8 cellular contexts compared by ENCODE assay signal in the genomic region with DNA sequence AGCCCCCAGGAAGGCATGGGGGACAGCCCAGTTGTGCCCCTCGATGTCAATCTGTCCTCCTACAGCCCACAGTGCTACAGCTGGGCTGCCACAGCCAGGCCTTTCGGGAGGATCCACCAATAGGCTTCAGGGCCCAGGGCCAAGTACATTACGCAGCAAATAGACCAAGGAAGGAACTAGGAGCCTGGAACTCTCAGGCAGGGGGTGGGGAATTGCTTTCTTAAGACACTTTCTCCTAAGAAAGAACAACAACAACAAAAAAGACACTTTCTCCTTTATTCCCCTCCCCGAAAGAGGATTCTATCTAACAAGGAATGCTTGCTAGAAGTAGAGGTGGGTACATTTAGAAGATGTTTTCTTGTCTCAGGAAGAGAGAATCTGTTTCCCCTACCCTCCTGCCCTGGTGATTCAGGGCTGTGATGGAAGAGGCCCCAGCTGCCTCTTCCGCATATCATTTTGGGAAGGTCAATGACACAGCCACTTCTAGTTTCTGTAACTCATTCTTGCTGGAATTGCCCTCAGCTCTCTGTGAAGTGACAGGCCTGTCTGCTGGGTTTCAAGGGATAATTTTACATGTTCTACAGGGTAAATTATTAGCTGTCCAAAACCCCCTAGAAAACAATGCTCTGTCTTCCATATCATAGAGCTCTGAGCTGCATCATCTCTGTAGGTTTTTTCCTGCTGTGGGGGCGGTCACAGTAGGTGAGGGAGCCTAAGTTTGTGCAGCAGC. TPM values are rescaled to one million over a fixed set of nuclear protein-coding genes. Genes with fewer than 3 reads are reported as not detected.
DNase-seq lines count a peak whose midpoint lies in the region; ATAC-seq and TF ChIP-seq lines count a peak whose summit lies in the region.

No MANE protein-coding gene starts in this region.

- no peaks in the 10 kb centered on the region for H3K9me3 Mint-ChIP-seq in activated CD4-positive, alpha-beta memory T cell treated with anti-CD3 and anti-CD28 coated beads for 36 hours

- DNase-seq in NCI-H82 (lab: John Stamatoyannopoulos, UW) (peak; percentile 27), NCI-H82 treated with DMSO at 0.1 percent for 48 hours (lab: John Stamatoyannopoulos, UW; ENCODE audit: unreplicated experiment) (no peak), head of caudate nucleus (peak in 38 of 42 donors; percentile 57 to 89 (median 76)), prostate gland (ENCODE audit: low spot score) (no peak), COLO668 (lab: John Stamatoyannopoulos, UW; ENCODE audit: unreplicated experiment) (no peak)
- peak; percentile 70 for DNase-seq in activated CD4-positive, alpha-beta memory T cell treated with anti-CD3 and anti-CD28 coated beads for 36 hours

- peak overlapping the region; percentile 95 for H3K27ac Mint-ChIP-seq in activated CD4-positive, alpha-beta memory T cell treated with anti-CD3 and anti-CD28 coated beads for 36 hours

- H3K9ac ChIP-seq in HUES48 (ENCODE audit: low read depth, low read length), result no peak overlapping the region

- TF ChIP-seq POLR2A in prostate gland (IDR thresholded peaks at IDR 0.05), result no peak

- ATAC-seq in HG03025 (IDR thresholded peaks at IDR 0.05; ENCODE audit: low FRiP score, unreplicated experiment), result no peak

- H3K27me3 ChIP-seq in HUES48 (ENCODE audit: control insufficient read depth, insufficient read depth, low read length) (no peaks in the 10 kb centered on the region), prostate gland (replicated peaks; ENCODE audit: insufficient read depth) (no peaks in the 10 kb centered on the region)

- peak overlapping the region; percentile 68 for H3K4me3 Mint-ChIP-seq in activated CD4-positive, alpha-beta memory T cell treated with anti-CD3 and anti-CD28 coated beads for 36 hours

- H3K4me3 ChIP-seq in HUES48 (ENCODE audit: low read depth, low read length) (no peak overlapping the region), prostate gland (no peak overlapping the region)

- peak in 2 of 4 experiments; percentile 6 to 8 for TF ChIP-seq CTCF in prostate gland (IDR thresholded peaks at IDR 0.05)

- H3K36me3 ChIP-seq in HUES48 (ENCODE audit: control insufficient read depth, insufficient read depth, low read length) (no peaks in the 10 kb centered on the region), prostate gland (no peaks in the 10 kb centered on the region)

- intact Hi-C loops in activated CD4-positive, alpha-beta memory T cell treated with anti-CD3 and anti-CD28 coated beads for 36 hours (cut with micrococcal nuclease), result no loop called here
- intact Hi-C loops in head of caudate nucleus (cut with DNase I) (no loop called here), prostate gland (cut with DNase I) (loop anchor here (2.0 kb wide), 1 partner anchor 16 kb away; no protein-coding TSS in a partner anchor)

- POLR2A ChIA-PET in activated CD4-positive, alpha-beta memory T cell treated with anti-CD3 and anti-CD28 coated beads for 36 hours (lab: Charles Lee), result interaction anchor here (1.1 to 26.8 kb wide), 6 partner anchors 11 to 110 kb away, joined by 3 to 4089 read pairs (median 239); partner anchors contain the start of genes MALAT1 and NEAT1

- H3K4me1 ChIP-seq in HUES48 (ENCODE audit: control insufficient read depth, insufficient read depth, low read length) (peaks cover 64% of the 10 kb centered on the region), prostate gland (replicated peaks) (peaks cover 61% of the 10 kb centered on the region)

- peaks cover 63% of the 10 kb centered on the region for H3K4me1 Mint-ChIP-seq in activated CD4-positive, alpha-beta memory T cell treated with anti-CD3 and anti-CD28 coated beads for 36 hours (ENCODE audit: low read depth)

- H3K9me3 ChIP-seq in HUES48 (ENCODE audit: control insufficient read depth, insufficient read depth, low read length) (no peaks in the 10 kb centered on the region), prostate gland (no peaks in the 10 kb centered on the region)

- H3K27me3 Mint-ChIP-seq in activated CD4-positive, alpha-beta memory T cell treated with anti-CD3 and anti-CD28 coated beads for 36 hours, result no peaks in the 10 kb centered on the region

- H3K27ac ChIP-seq in HUES48 (ENCODE audit: low read depth, low read length), result peak overlapping the region; percentile 71
- peak overlapping the region; percentile 98 to 100 for H3K27ac ChIP-seq in prostate gland

- CTCF ChIA-PET in activated CD4-positive, alpha-beta memory T cell treated with anti-CD3 and anti-CD28 coated beads for 36 hours (lab: Charles Lee), result interaction anchor here (0.8 to 2.7 kb wide), 8 partner anchors 9 to 95 kb away, joined by 3 to 14 read pairs (median 4); no protein-coding TSS in a partner anchor

- peaks cover 3% of the 10 kb centered on the region for H3K36me3 Mint-ChIP-seq in activated CD4-positive, alpha-beta memory T cell treated with anti-CD3 and anti-CD28 coated beads for 36 hours

- WGBS in prostate gland, result 28% methylated on average over 6 of the region's 6 CpGs

RNA-seq across cellular contexts. Expression of gene MALAT1, which starts 6.0 kb away (rescaled TPM):
- total RNA-seq in activated CD4-positive, alpha-beta memory T cell treated with anti-CD3 and anti-CD28 coated beads for 36 hours, result 1,000 to 10,000 TPM; 8,046 to 8,888 TPM
- 1,000 to 10,000 TPM; 5,964 to 9,097 TPM for total RNA-seq in prostate gland

RNA-seq across cellular contexts. Expression of gene SCYL1, which starts 32.1 kb away (rescaled TPM):
- 10 to 100 TPM; 67.8 to 69.8 TPM for total RNA-seq in activated CD4-positive, alpha-beta memory T cell treated with anti-CD3 and anti-CD28 coated beads for 36 hours
- total RNA-seq in prostate gland, result 100 to 1,000 TPM; 125 to 177 TPM

Comparison
In these comparisons a context has a peak if more than half of its experiments do, and no peak if none do; other contexts are left out.
1. DNase-seq: peak in NCI-H82 (single experiment), activated CD4-positive, alpha-beta memory T cell treated with anti-CD3 and anti-CD28 coated beads for 36 hours (single experiment) and head of caudate nucleus (38 of 42); none in NCI-H82 treated with DMSO at 0.1 percent for 48 hours (single experiment), prostate gland (single experiment) and COLO668 (single experiment).